In the genomic region with DNA sequence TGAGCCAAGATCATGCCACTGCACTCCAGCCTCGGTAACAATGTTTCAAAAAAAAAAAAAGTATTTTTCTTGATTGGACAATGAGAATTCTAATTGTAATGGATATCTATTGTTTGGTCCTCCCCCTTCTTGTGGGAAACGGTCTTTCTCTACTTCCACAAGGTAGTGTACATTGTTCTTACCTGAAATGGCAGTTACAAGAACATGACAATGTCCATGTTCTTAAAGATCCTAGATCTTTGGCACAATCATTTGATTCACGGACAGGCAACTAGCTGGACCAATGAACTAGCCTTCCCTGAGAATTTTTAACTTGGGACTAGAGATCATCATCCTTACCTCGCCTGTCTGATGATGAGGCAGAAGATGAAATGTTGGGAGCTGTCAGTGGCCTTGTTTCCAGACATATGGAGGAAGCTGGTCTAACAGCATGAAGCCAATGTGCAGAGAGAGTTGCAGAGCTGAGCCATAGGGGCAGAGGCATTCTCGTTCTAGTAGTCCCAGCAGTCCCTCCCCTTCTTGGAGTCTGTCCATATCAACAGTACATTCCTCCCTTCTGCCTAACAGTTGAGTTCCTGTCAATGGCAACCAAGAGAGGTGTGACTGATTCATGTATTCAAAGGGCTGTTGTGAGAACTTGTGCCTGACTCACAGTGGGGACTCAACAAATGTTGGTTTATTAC, we compare ENCODE assay signal across 8 cellular contexts. TPM values are rescaled to one million over a fixed set of nuclear protein-coding genes. Genes with fewer than 3 reads are reported as not detected.
DNase-seq lines count a peak whose midpoint lies in the region; ATAC-seq and TF ChIP-seq lines count a peak whose summit lies in the region.

No MANE protein-coding gene starts in this region.

- no peak for TF ChIP-seq POLR2A in Peyer's patch (IDR thresholded peaks at IDR 0.05)

- H3K9me3 Mint-ChIP-seq in Calu3 (ENCODE audit: low read depth, unreplicated experiment), result no peaks in the 10 kb centered on the region

- 82 to 87% methylated on average over 5 of the region's 5 CpGs for WGBS in lung, 2 donors

- H3K36me3 ChIP-seq in Loucy (ENCODE audit: insufficient read depth, low read length), result no peaks in the 10 kb centered on the region
- no peaks in the 10 kb centered on the region for H3K36me3 ChIP-seq in brain microvascular endothelial cell (replicated peaks)
- no peaks in the 10 kb centered on the region for H3K36me3 ChIP-seq in lung (ENCODE audit: control insufficient read depth in 2 of 2, insufficient read depth in 2 of 2, low read length in 2 of 2)
- H3K36me3 ChIP-seq in Peyer's patch, result no peaks in the 10 kb centered on the region

- no peaks in the 10 kb centered on the region; the same call in 1 of the 2 replicates for H3F3A ChIP-seq in Loucy (ENCODE audit: low read depth)

- no TSS peak for BruUV-seq in Calu3 (replicated peaks; lab: Mats Ljungman, UMichigan)

- H3K27me3 ChIP-seq in Loucy (ENCODE audit: insufficient read depth, low read length, poor library complexity, severe bottlenecking), result no peaks in the 10 kb centered on the region
- no peaks in the 10 kb centered on the region for H3K27me3 ChIP-seq in brain microvascular endothelial cell (replicated peaks)
- H3K27me3 ChIP-seq in lung (ENCODE audit: control insufficient read depth, insufficient read depth), result no peaks in the 10 kb centered on the region
- H3K27me3 ChIP-seq in Peyer's patch, result no peaks in the 10 kb centered on the region

- peak; percentile 41 for DNase-seq in Calu3
- peak; percentile 90 for DNase-seq in brain microvascular endothelial cell
- DNase-seq in lung (ENCODE audit: low spot score), result no peak
- DNase-seq in Peyer's patch, result no peak

- H3K27me3 Mint-ChIP-seq in Calu3 (ENCODE audit: unreplicated experiment), result no peaks in the 10 kb centered on the region

- ATAC-seq in lung (ENCODE audit: insufficient read depth, low FRiP score) (no peak), HG02870 (IDR thresholded peaks at IDR 0.05; ENCODE audit: unreplicated experiment) (no peak), GM18502 (IDR thresholded peaks at IDR 0.05; ENCODE audit: poor library complexity, unreplicated experiment) (no peak), HG02938 (IDR thresholded peaks at IDR 0.05; ENCODE audit: unreplicated experiment) (no peak)

- peak overlapping the region; percentile 93 for H3K4me3 Mint-ChIP-seq in Calu3 (ENCODE audit: low read depth, unreplicated experiment)

- H2AFZ ChIP-seq in Loucy (ENCODE audit: low read length), result no peak overlapping the region

- H3K9ac ChIP-seq in Loucy (ENCODE audit: low read depth, low read length, poor library complexity, severe bottlenecking), result no peak overlapping the region

- CTCF ChIA-PET in Calu3 (lab: Charles Lee), result no interaction called here

- H3K4me3 ChIP-seq in Loucy (ENCODE audit: low read length, poor library complexity, severe bottlenecking), result no peak overlapping the region
- H3K4me3 ChIP-seq in brain microvascular endothelial cell (ENCODE audit: low read depth, low read length), result no peak overlapping the region
- no peak overlapping the region for H3K4me3 ChIP-seq in lung
- H3K4me3 ChIP-seq in Peyer's patch, result no peak overlapping the region

- TF ChIP-seq CTCF in Calu3 (IDR thresholded peaks at IDR 0.05; ENCODE audit: unreplicated experiment) (no peak), Loucy (conservative IDR thresholded peaks at IDR 0.05; ENCODE audit: low read length) (no peak), brain microvascular endothelial cell (IDR thresholded peaks at IDR 0.05; ENCODE audit: low read depth, low read length, missing control alignments) (no peak), lung (IDR thresholded peaks at IDR 0.05; ENCODE audit: control extremely low read depth, extremely low read depth) (no peak), Peyer's patch (IDR thresholded peaks at IDR 0.05) (no peak)

- H3K27ac Mint-ChIP-seq in Calu3 (ENCODE audit: unreplicated experiment), result no peak overlapping the region

- H3K4me1 Mint-ChIP-seq in Calu3 (ENCODE audit: low read depth, unreplicated experiment), result peaks cover 14% of the 10 kb centered on the region

- H3K36me3 Mint-ChIP-seq in Calu3 (ENCODE audit: insufficient read depth, unreplicated experiment), result peaks cover 28% of the 10 kb centered on the region

- no peaks in the 10 kb centered on the region for H3K9me3 ChIP-seq in Loucy (ENCODE audit: insufficient read depth, low read depth, low read length)
- H3K9me3 ChIP-seq in lung (ENCODE audit: control insufficient read depth in 2 of 2, insufficient read depth in 1 of 2, low read length in 1 of 2), result no peaks in the 10 kb centered on the region
- H3K9me3 ChIP-seq in Peyer's patch, result no peaks in the 10 kb centered on the region

- peaks cover 19% of the 10 kb centered on the region for H3K4me1 ChIP-seq in Loucy (ENCODE audit: insufficient read depth, low read length, poor library complexity, severe bottlenecking)
- H3K4me1 ChIP-seq in lung (ENCODE audit: control insufficient read depth in 2 of 2, insufficient read depth in 2 of 2, low read length in 2 of 2), result peaks cover 0 to 2% of the 10 kb centered on the region in 2 donors
- peaks cover 0 to 12% (median under 1%) of the 10 kb centered on the region in 4 donors for H3K4me1 ChIP-seq in Peyer's patch

- no peaks in the 10 kb centered on the region for H3K9me2 ChIP-seq in Loucy (replicated peaks; ENCODE audit: low read depth, low read length)

- intact Hi-C loops in Calu3 (cut with micrococcal nuclease; ENCODE audit: unreplicated experiment), result no loop called here

- in situ Hi-C loops in brain microvascular endothelial cell (cut with HindIII; ENCODE audit: low pct_ligation_motif_present, low sequenced_read_pairs), result no loop called here

- peaks cover 41% of the 10 kb centered on the region for H3K79me2 ChIP-seq in Loucy (ENCODE audit: insufficient read depth, low read length)

- H4K20me1 ChIP-seq in Loucy (ENCODE audit: insufficient read depth, low read length, poor library complexity, severe bottlenecking), result peaks cover 23% of the 10 kb centered on the region

- peak overlapping the region; percentile 84 for H3K4me2 ChIP-seq in Loucy (ENCODE audit: low read depth, low read length, poor library complexity, severe bottlenecking)

- H3K27ac ChIP-seq in brain microvascular endothelial cell (no peak overlapping the region), lung (ENCODE audit: low read depth in 1 of 2, low read length in 1 of 2) (peak overlapping the region; percentile 17 to 99), Peyer's patch (no peak overlapping the region)

RNA-seq across cellular contexts. Expression of a gene that starts 2.2 kb away (rescaled TPM):
- total RNA-seq in Calu3 (2022) (155 and 160 TPM in 2 replicates), lung (100 to 1,000 TPM; 113 to 185 TPM), Peyer's patch (100 to 1,000 TPM in 3 of 4 donors, 10 to 100 TPM in 1; 88.3 to 228 (median 174) TPM)
- 10 to 100 TPM; 35.4 to 97.3 TPM for polyA plus RNA-seq in lung

RNA-seq across cellular contexts. Expression of a gene that starts 43.6 kb away (rescaled TPM):
- total RNA-seq in Calu3 (2022), result 12.9 and 17.0 TPM in 2 replicates
- 10 to 100 TPM; 14.6 to 15.9 TPM for total RNA-seq in lung
- polyA plus RNA-seq in lung, result 10 to 100 TPM in 1 of 2 donors, 1 to 10 TPM in 1; 8.1 to 11.2 TPM
- 100 to 1,000 TPM in 3 of 4 donors, 10 to 100 TPM in 1; 17.3 to 166 (median 120) TPM for total RNA-seq in Peyer's patch

Comparison
In these comparisons a context has a peak if more than half of its experiments do, and no peak if none do; other contexts are left out.
1. DNase-seq: peak in Calu3 (single experiment) and brain microvascular endothelial cell (single experiment); none in lung (single experiment) and Peyer's patch (0 of 3).
2. H3K27ac ChIP-seq: peak in lung (2 of 2); none in brain microvascular endothelial cell (single experiment) and Peyer's patch (0 of 4).